8 cellular contexts compared by ENCODE assay signal in the genomic region with DNA sequence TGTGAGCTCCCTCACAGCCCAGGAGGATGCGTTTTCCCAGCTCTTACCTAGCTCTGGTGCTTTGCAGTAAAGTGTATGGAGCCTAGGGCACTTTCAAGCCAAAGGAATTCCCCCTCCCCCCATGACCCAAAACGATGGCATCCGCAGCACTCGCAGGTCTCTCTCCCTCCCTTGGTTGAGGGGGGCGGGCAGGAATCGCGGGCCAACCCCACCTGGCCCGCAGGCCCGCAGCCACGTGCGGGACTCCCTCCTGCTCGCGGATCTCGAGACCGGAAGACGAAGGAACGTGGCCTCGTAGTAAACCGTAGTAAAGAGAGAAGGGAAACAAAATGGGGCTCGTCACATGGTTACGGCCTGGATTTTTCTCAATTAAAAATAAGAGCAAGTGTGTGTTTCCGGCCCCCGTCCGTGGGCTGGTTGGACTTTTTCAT. TPM values are rescaled to one million over a fixed set of nuclear protein-coding genes. Genes with fewer than 3 reads are reported as not detected.
A peak's percentile ranks its signal among the peaks of the same experiment; 100 is the strongest.
DNase-seq lines count a peak whose midpoint lies in the region; ATAC-seq and TF ChIP-seq lines count a peak whose summit lies in the region.

No MANE protein-coding gene starts in this region.

- H3K36me3 ChIP-seq in PC-3 (ENCODE audit: low read depth, low read length) (peaks cover 59% of the 10 kb centered on the region), stomach (peaks cover 0 to under 1% (median 0%) of the 10 kb centered on the region in 4 donors)

- TF ChIP-seq POLR2A in stomach (IDR thresholded peaks at IDR 0.05), result no peak

- BruUV-seq in PC-3 (replicated peaks; lab: Mats Ljungman, UMichigan), result no TSS peak

- TF ChIP-seq CTCF in PC-3 (conservative IDR thresholded peaks at IDR 0.05; ENCODE audit: low read depth, low read length) (no peak), choroid plexus epithelial cell (conservative IDR thresholded peaks at IDR 0.05; ENCODE audit: low read depth, low read length) (no peak), stomach (IDR thresholded peaks at IDR 0.05) (peak in 1 of 7 experiments; percentile 9)

- peaks cover 23% of the 10 kb centered on the region for H4K20me1 ChIP-seq in PC-3 (ENCODE audit: low read length)

- ATAC-seq in GM19351 (IDR thresholded peaks at IDR 0.05; ENCODE audit: unreplicated experiment), result peak; percentile 46
- ATAC-seq in HG03342 (IDR thresholded peaks at IDR 0.05; ENCODE audit: unreplicated experiment), result peak; percentile 73
- no peak; the same call in 1 of the 2 replicates for ATAC-seq in PC-3
- peak; percentile 0 for ATAC-seq in left lobe of liver

- H3K4me3 ChIP-seq in PC-3 (ENCODE audit: low read length) (peak overlapping the region; percentile 88), choroid plexus epithelial cell (ENCODE audit: low read depth, low read length) (peak overlapping the region; percentile 71), stomach (peak overlapping the region; percentile 61 to 85 (median 64))

- CTCF ChIA-PET in PC-3 (lab: Charles Lee), result no interaction called here

- H3K79me2 ChIP-seq in PC-3 (ENCODE audit: low read length), result peaks cover 98% of the 10 kb centered on the region

- DNase-seq in DMS153 treated with DMSO at 0.1 percent for 48 hours (lab: John Stamatoyannopoulos, UW; ENCODE audit: unreplicated experiment) (peak; percentile 55), PC-3 (no peak), choroid plexus epithelial cell (ENCODE audit: low read depth) (peak; percentile 88), left lobe of liver (ENCODE audit: low spot score) (no peak), stomach (no peak), NK-92 (lab: John Stamatoyannopoulos, UW; ENCODE audit: unreplicated experiment) (no peak)

- H3K27ac ChIP-seq in PC-3 (ENCODE audit: low read length) (peak overlapping the region; percentile 88), stomach (peak overlapping the region; percentile 94 to 97 (median 96))

- no peak for TF ChIP-seq EP300 in stomach (IDR thresholded peaks at IDR 0.05)

- H3K4me2 ChIP-seq in PC-3 (ENCODE audit: low read length), result peak overlapping the region; percentile 97

- 0 to 1% (median 1%) methylated on average over 18 to 24 of the region's 24 CpGs for WGBS in stomach, 5 donors

- peaks cover 37% of the 10 kb centered on the region for H3K4me1 ChIP-seq in PC-3 (ENCODE audit: insufficient read depth, low read length)
- H3K4me1 ChIP-seq in stomach, result peaks cover 16 to 70% (median 48%) of the 10 kb centered on the region in 4 donors

- no peaks in the 10 kb centered on the region for H3K9me3 ChIP-seq in PC-3 (ENCODE audit: low read length)
- no peaks in the 10 kb centered on the region for H3K9me3 ChIP-seq in stomach

- no peaks in the 10 kb centered on the region for H3K27me3 ChIP-seq in PC-3 (ENCODE audit: low read length)
- H3K27me3 ChIP-seq in stomach, result no peaks in the 10 kb centered on the region

- no peaks in the 10 kb centered on the region for H3K9me2 ChIP-seq in PC-3 (replicated peaks; ENCODE audit: low read length)

- H2AFZ ChIP-seq in PC-3 (ENCODE audit: low read length), result peak overlapping the region; percentile 74

- POLR2A ChIA-PET in PC-3 (lab: Charles Lee; ENCODE audit: unreplicated experiment), result interaction anchor here (0.6 to 0.8 kb wide), 2 partner anchors 59 to 658 kb away, joined by 3 to 5 read pairs; no protein-coding TSS in a partner anchor

- no peaks in the 10 kb centered on the region for H3F3A ChIP-seq in PC-3 (ENCODE audit: low read length, unreplicated experiment)

- intact Hi-C loops in PC-3 (cut with micrococcal nuclease), result loop anchor here (5.0 to 10.0 kb wide), 4 partner anchors 49 to 996 kb away; no protein-coding TSS in a partner anchor
- intact Hi-C loops in stomach (cut with DNase I; ENCODE audit: low total_unique reads), result loop anchor here (10.0 kb wide), 1 partner anchor 576 kb away; no protein-coding TSS in a partner anchor

- H3K9ac ChIP-seq in PC-3 (ENCODE audit: low read length), result peak overlapping the region; percentile 96

RNA-seq across cellular contexts. Expression of a gene that starts 8.5 kb away (rescaled TPM):
- 38.8 and 43.8 TPM in 2 replicates for total RNA-seq in PC-3 (2014; rRNA removed)
- total RNA-seq in left lobe of liver, result 25.3 TPM
- 10 to 100 TPM in 4 of 5 donors, 1 to 10 TPM in 1; 8.4 to 26.8 (median 15.6) TPM for total RNA-seq in stomach
- polyA plus RNA-seq in stomach, result 10 to 100 TPM in 1 of 3 donors, 1 to 10 TPM in 2; 2.1 to 11.0 (median 5.0) TPM

RNA-seq across cellular contexts. Expression of a gene that starts 44.8 kb away (rescaled TPM):
- total RNA-seq in PC-3 (2014; rRNA removed) (7.8 and 9.1 TPM in 2 replicates), left lobe of liver (21.3 TPM), stomach (10 to 100 TPM in 3 of 5 donors, 1 to 10 TPM in 2; 5.4 to 31.6 (median 11.7) TPM)
- 1 to 10 TPM; 1.8 to 5.9 (median 4.5) TPM for polyA plus RNA-seq in stomach

Comparison
In these comparisons a context has a peak if more than half of its experiments do, and no peak if none do; other contexts are left out.
1. DNase-seq: peak in DMS153 treated with DMSO at 0.1 percent for 48 hours (single experiment) and choroid plexus epithelial cell (single experiment); none in PC-3 (single experiment), left lobe of liver (single experiment), stomach (single experiment) and NK-92 (single experiment).
2. Peak in every context shown above with its lines, with median percentiles within 50 percentile points of each other: H3K4me3 ChIP-seq.